Comparison of ENCODE assay signal across 15 cellular contexts in the genomic region with DNA sequence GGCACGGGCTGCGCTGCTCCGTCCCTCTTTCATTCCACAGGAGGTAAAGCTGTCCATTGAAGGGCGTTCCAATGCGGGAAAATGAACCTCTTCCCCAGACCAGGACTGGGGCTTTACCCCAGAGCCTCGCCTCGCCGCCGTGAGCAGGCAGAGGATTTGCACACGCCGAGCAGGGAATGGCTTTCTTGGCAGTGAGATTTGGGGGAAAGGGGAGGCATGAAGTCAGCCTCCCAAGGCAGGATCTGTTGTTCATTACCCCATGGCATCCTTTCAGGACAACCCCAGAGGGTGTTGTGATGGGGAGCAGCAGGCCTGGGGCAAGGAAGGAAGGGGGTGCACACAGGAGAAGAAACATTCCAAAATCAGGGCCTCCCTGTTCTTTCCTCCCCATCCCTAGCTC. TPM values are rescaled to one million over a fixed set of nuclear protein-coding genes. Genes with fewer than 3 reads are reported as not detected.
DNase-seq lines count a peak whose midpoint lies in the region; ATAC-seq and TF ChIP-seq lines count a peak whose summit lies in the region.
"Had no signal": no experiment of that assay in that cellular context is flagged by ENCODE, and none has a peak within 500 bp of the region (broad histone marks: within the 10 kb centered on the region; RNA-seq: fewer than 3 reads in every experiment).

No MANE protein-coding gene starts in this region.

- H3K4me3 ChIP-seq in DND-41 (ENCODE audit: low read depth in 1 of 2, low read length in 2 of 2) (no peak overlapping the region), OCI-LY3 (ENCODE audit: low read length) (peak overlapping the region; percentile 74; the same call in 1 of the 2 replicates), subcutaneous abdominal adipose tissue (ENCODE audit: low read depth in 1 of 5, low read length in 5 of 5) (peak overlapping the region in 1 of 5 donors; percentile 1)
- H3K4me3 ChIP-seq: BLaER1 had no signal

- H3K4me1 ChIP-seq in DND-41 (ENCODE audit: insufficient read depth, low read length) = peaks cover 22% of the 10 kb centered on the region
- H3K4me1 ChIP-seq in OCI-LY3 (ENCODE audit: low read length) = peaks cover 46% of the 10 kb centered on the region
- peaks cover 3 to 37% (median 33%) of the 10 kb centered on the region in 5 donors for H3K4me1 ChIP-seq in subcutaneous abdominal adipose tissue (ENCODE audit: control insufficient read depth in 5 of 5, insufficient read depth in 5 of 5, low read length in 5 of 5)

- no peaks in the 10 kb centered on the region for H3K27me3 Mint-ChIP-seq in osteocyte (ENCODE audit: unreplicated experiment)

- no peak overlapping the region for H3K27ac ChIP-seq in DND-41 (ENCODE audit: low read length)
- H3K27ac ChIP-seq in OCI-LY3 (ENCODE audit: low read length) = peak overlapping the region; percentile 88
- H3K27ac ChIP-seq in subcutaneous abdominal adipose tissue (ENCODE audit: low read depth, low read length) = peak overlapping the region; percentile 80
- H3K27ac ChIP-seq: BLaER1 had no signal

- H3K4me3 Mint-ChIP-seq in osteocyte (ENCODE audit: unreplicated experiment) = no peak overlapping the region

- no peak overlapping the region for H3K9ac ChIP-seq in DND-41 (ENCODE audit: low read depth, low read length)
- H3K9ac ChIP-seq in OCI-LY3 (ENCODE audit: low read length) = peak overlapping the region; percentile 66
- H3K9ac ChIP-seq in subcutaneous abdominal adipose tissue (ENCODE audit: low read length in 5 of 5) = peak overlapping the region in 3 of 5 donors; percentile 21 to 64 (median 48)
- H3K9ac ChIP-seq: BLaER1 had no signal

- H3K4me2 ChIP-seq in DND-41 (ENCODE audit: insufficient read depth, low read length) (no peak overlapping the region), OCI-LY3 (ENCODE audit: low read length) (peak overlapping the region; percentile 99)
- H3K4me2 ChIP-seq: BLaER1 had no signal

- H4K20me1 ChIP-seq in DND-41 (ENCODE audit: insufficient read depth, low read length) (peaks cover 51% of the 10 kb centered on the region; the same call in 1 of the 2 replicates), OCI-LY3 (ENCODE audit: insufficient read depth, low read length) (peaks cover 43% of the 10 kb centered on the region)

- H3K27me3 ChIP-seq in DND-41 (ENCODE audit: insufficient read depth, low read length, poor library complexity) (no peaks in the 10 kb centered on the region), OCI-LY3 (ENCODE audit: low read depth, low read length) (no peaks in the 10 kb centered on the region), subcutaneous abdominal adipose tissue (ENCODE audit: control insufficient read depth in 5 of 5, insufficient read depth in 4 of 5, low read length in 5 of 5) (no peaks in the 10 kb centered on the region)
- H3K27me3 ChIP-seq: BLaER1 had no signal

- H2AFZ ChIP-seq in DND-41 (ENCODE audit: low read depth, low read length) = no peak overlapping the region
- no peak overlapping the region for H2AFZ ChIP-seq in OCI-LY3 (ENCODE audit: low read depth, low read length)

- H3K4me1 Mint-ChIP-seq in osteocyte (ENCODE audit: unreplicated experiment) = peaks cover 10% of the 10 kb centered on the region

- H3K27ac Mint-ChIP-seq in osteocyte (ENCODE audit: unreplicated experiment) = no peak overlapping the region

- peak; percentile 29; the same call in 1 of the 3 replicates for ATAC-seq in DND-41 (ENCODE audit: insufficient read depth, low read depth)

- DNase-seq in DND-41 (peak; percentile 5), fibroblast of the conjunctiva (ENCODE audit: low read depth) (peak; percentile 24), NCI-H748 (lab: John Stamatoyannopoulos, UW; ENCODE audit: unreplicated experiment) (no peak), osteocyte (ENCODE audit: extremely low spot score, unreplicated experiment) (no peak), HPDE6-E6E7 (ENCODE audit: extremely low spot score) (no peak)
- DNase-seq: ACHN, COR-L47, DMS153, HCEC 1CT, KG1, NCI-H187 treated with DMSO at 0.1 percent for 48 hours, NCI-H510A had no signal

- H3K9me3 ChIP-seq in DND-41 (ENCODE audit: insufficient read depth, low read length, severe bottlenecking) (no peaks in the 10 kb centered on the region), OCI-LY3 (ENCODE audit: insufficient read depth, low read length) (no peaks in the 10 kb centered on the region), subcutaneous abdominal adipose tissue (ENCODE audit: control insufficient read depth in 5 of 5, low read length in 5 of 5) (no peaks in the 10 kb centered on the region)
- H3K9me3 ChIP-seq: BLaER1 had no signal

- H3K79me2 ChIP-seq in DND-41 (ENCODE audit: insufficient read depth, low read length) (peaks cover 36% of the 10 kb centered on the region), OCI-LY3 (ENCODE audit: low read length) (peaks cover 56% of the 10 kb centered on the region)

- peaks cover 33% of the 10 kb centered on the region for H3K36me3 Mint-ChIP-seq in osteocyte (ENCODE audit: unreplicated experiment)

- no peak for TF ChIP-seq CTCF in DND-41 (IDR thresholded peaks at IDR 0.05; ENCODE audit: borderline replicate concordance, extremely low read depth, low read length, poor library complexity, severe bottlenecking)
- TF ChIP-seq CTCF in OCI-LY3 (IDR thresholded peaks at IDR 0.05; ENCODE audit: low read depth, low read length) = no peak
- no peak for TF ChIP-seq CTCF in osteocyte (IDR thresholded peaks at IDR 0.05)

- H3K36me3 ChIP-seq in DND-41 (ENCODE audit: insufficient read depth, low read length) (peaks cover 82% of the 10 kb centered on the region), OCI-LY3 (replicated peaks; ENCODE audit: low read depth, low read length) (peaks cover 53% of the 10 kb centered on the region), subcutaneous abdominal adipose tissue (ENCODE audit: control insufficient read depth in 5 of 5, insufficient read depth in 5 of 5, low read length in 5 of 5) (peaks cover 11 to 70% (median 53%) of the 10 kb centered on the region in 5 donors)

- no peaks in the 10 kb centered on the region for H3K9me3 Mint-ChIP-seq in osteocyte (ENCODE audit: unreplicated experiment)

RNA-seq across cellular contexts. Expression of a gene that starts 6.0 kb away (rescaled TPM):
- total RNA-seq in osteocyte = 30.9 and 32.4 TPM in 2 replicates

RNA-seq across cellular contexts. Expression of a gene that starts 32.3 kb away (rescaled TPM):
- total RNA-seq in osteocyte = 13.2 and 14.1 TPM in 2 replicates

RNA-seq across cellular contexts. Expression of a gene that starts 43.1 kb away (rescaled TPM):
- total RNA-seq in osteocyte = 72.7 and 73.0 TPM in 2 replicates

RNA-seq across cellular contexts. Expression of a gene that starts 43.6 kb away (rescaled TPM):
- total RNA-seq in osteocyte = 230 and 233 TPM in 2 replicates

Comparison
In these comparisons a context has a peak if more than half of its experiments do, and no peak if none do; other contexts are left out.
1. DNase-seq: peak in DND-41 (single experiment) and fibroblast of the conjunctiva (single experiment); none in NCI-H748 (single experiment), osteocyte (single experiment) and HPDE6-E6E7 (single experiment).